20 cellular contexts compared by ENCODE assay signal in genomic region chr11:119297938-119298337, GRCh38. TPM values are rescaled to one million over a fixed set of nuclear protein-coding genes. Genes with fewer than 3 reads are reported as not detected.
DNase-seq lines count a peak whose midpoint lies in the region; ATAC-seq and TF ChIP-seq lines count a peak whose summit lies in the region.
"Had no signal": no experiment of that assay in that cellular context is flagged by ENCODE, and none has a peak within 500 bp of the region (broad histone marks: within the 10 kb centered on the region; RNA-seq: fewer than 3 reads in every experiment).

No MANE protein-coding gene starts in this region.

- H3K36me3 ChIP-seq in left ventricle myocardium inferior (peaks cover 57% of the 10 kb centered on the region), esophagus muscularis mucosa (peaks cover 11 to 61% (median 40%) of the 10 kb centered on the region in 4 donors), subcutaneous abdominal adipose tissue (ENCODE audit: control insufficient read depth in 5 of 5, insufficient read depth in 5 of 5, low read length in 5 of 5) (peaks cover 14 to 66% (median 51%) of the 10 kb centered on the region in 5 donors)

- DNase-seq in left ventricle myocardium inferior (no peak), Right ventricle myocardium inferior (ENCODE audit: missing footprints) (no peak), esophagus muscularis mucosa (ENCODE audit: extremely low spot score) (no peak), NCI-H2029 treated with DMSO at 0.1 percent for 48 hours (lab: John Stamatoyannopoulos, UW) (no peak)
- no peak for DNase-seq in activated CD4-positive, alpha-beta T cell treated with anti-CD3 and anti-CD28 coated beads, Interleukin-2, amount 50 U/mL, for 4 hours
- no peak for DNase-seq in T-helper 2 cell treated with Interferon-gamma antibody and Interleukin-4, amounts not matched to agents 5 μg/mL and 100 μg/mL, for 36 hours (ENCODE audit: low spot score)
- DNase-seq: DND-41; GDM1; GOT3; NCI-H187 treated with DMSO at 0.1 percent for 48 hours; NCI-H2171; NCI-H446 treated with DMSO at 0.1 percent for 48 hours; NK-92 treated with Interleukin-12 subunit alpha and Interleukin-12 subunit beta, amount 100 ng/mL, for 24 hours had no signal

- peaks cover 41% of the 10 kb centered on the region for H3K4me1 ChIP-seq in left ventricle myocardium inferior
- H3K4me1 ChIP-seq in esophagus muscularis mucosa, result peaks cover 22 to 53% (median 52%) of the 10 kb centered on the region in 4 donors
- peaks cover 5 to 66% (median 40%) of the 10 kb centered on the region in 5 donors for H3K4me1 ChIP-seq in subcutaneous abdominal adipose tissue (ENCODE audit: control insufficient read depth in 5 of 5, insufficient read depth in 5 of 5, low read length in 5 of 5)
- H3K4me1 ChIP-seq: A549 had no signal

- TF ChIP-seq EP300 in esophagus muscularis mucosa (IDR thresholded peaks at IDR 0.05), result no peak

- intact Hi-C loops in left ventricle myocardium inferior (cut with micrococcal nuclease) (no loop called here), Right ventricle myocardium inferior (cut with DNase I) (no loop called here), esophagus muscularis mucosa (cut with DNase I) (no loop called here)

- H3K4me3 Mint-ChIP-seq in nephron, result peak overlapping the region in 1 of 3 experiments; percentile 4
- H3K4me3 Mint-ChIP-seq in T-helper 2 cell treated with Interferon-gamma antibody and Interleukin-4, amounts not matched to agents 5 μg/mL and 100 μg/mL, for 36 hours, result no peak overlapping the region

- TF ChIP-seq CTCF in left ventricle myocardium inferior (IDR thresholded peaks at IDR 0.05; ENCODE audit: borderline replicate concordance) (no peak), esophagus muscularis mucosa (IDR thresholded peaks at IDR 0.05) (no peak), nephron (IDR thresholded peaks at IDR 0.05; ENCODE audit: unreplicated experiment in 3 of 3) (no peak)

- H3K9me3 ChIP-seq in left ventricle myocardium inferior (replicated peaks) (no peaks in the 10 kb centered on the region), esophagus muscularis mucosa (no peaks in the 10 kb centered on the region), subcutaneous abdominal adipose tissue (ENCODE audit: control insufficient read depth in 5 of 5, low read length in 5 of 5) (no peaks in the 10 kb centered on the region)
- H3K9me3 ChIP-seq: A549 had no signal

- peaks cover 57% of the 10 kb centered on the region for H3K4me1 Mint-ChIP-seq in nephron
- H3K4me1 Mint-ChIP-seq in T-helper 2 cell treated with Interferon-gamma antibody and Interleukin-4, amounts not matched to agents 5 μg/mL and 100 μg/mL, for 36 hours (ENCODE audit: low read depth), result no peaks in the 10 kb centered on the region

- H3K27me3 ChIP-seq in left ventricle myocardium inferior (ENCODE audit: low read depth) (no peaks in the 10 kb centered on the region), esophagus muscularis mucosa (no peaks in the 10 kb centered on the region), subcutaneous abdominal adipose tissue (ENCODE audit: control insufficient read depth in 5 of 5, insufficient read depth in 4 of 5, low read length in 5 of 5) (no peaks in the 10 kb centered on the region)

- no peak for TF ChIP-seq POLR2A in esophagus muscularis mucosa (IDR thresholded peaks at IDR 0.05; ENCODE audit: low read depth)

- no peak for ATAC-seq in Right ventricle myocardium inferior
- ATAC-seq: A549, GM12878, K562 had no signal

- peak overlapping the region; percentile 81 for H3K27ac ChIP-seq in left ventricle myocardium inferior (replicated peaks)
- peak overlapping the region; percentile 74 to 98 (median 77) for H3K27ac ChIP-seq in esophagus muscularis mucosa (replicated peaks in 1 of 4)
- peak overlapping the region; percentile 79 for H3K27ac ChIP-seq in subcutaneous abdominal adipose tissue (ENCODE audit: low read depth, low read length)
- H3K27ac ChIP-seq: A549 had no signal

- WGBS in esophagus muscularis mucosa, result 65% methylated on average over 3 of the region's 3 CpGs

- peak overlapping the region; percentile 76 to 95 (median 93) for H3K27ac Mint-ChIP-seq in nephron
- no peak overlapping the region for H3K27ac Mint-ChIP-seq in T-helper 2 cell treated with Interferon-gamma antibody and Interleukin-4, amounts not matched to agents 5 μg/mL and 100 μg/mL, for 36 hours

- no peak overlapping the region for H3K9ac ChIP-seq in subcutaneous abdominal adipose tissue (ENCODE audit: low read length in 5 of 5)

- no peaks in the 10 kb centered on the region for H3K27me3 Mint-ChIP-seq in nephron (ENCODE audit: low read depth)
- no peaks in the 10 kb centered on the region for H3K27me3 Mint-ChIP-seq in T-helper 2 cell treated with Interferon-gamma antibody and Interleukin-4, amounts not matched to agents 5 μg/mL and 100 μg/mL, for 36 hours (ENCODE audit: low read depth)

- peaks cover 66% of the 10 kb centered on the region for H3K36me3 Mint-ChIP-seq in nephron (ENCODE audit: low read depth)
- peaks cover 54% of the 10 kb centered on the region for H3K36me3 Mint-ChIP-seq in T-helper 2 cell treated with Interferon-gamma antibody and Interleukin-4, amounts not matched to agents 5 μg/mL and 100 μg/mL, for 36 hours (ENCODE audit: low read depth)

- H3K9me3 Mint-ChIP-seq in nephron, result no peaks in the 10 kb centered on the region
- no peaks in the 10 kb centered on the region for H3K9me3 Mint-ChIP-seq in T-helper 2 cell treated with Interferon-gamma antibody and Interleukin-4, amounts not matched to agents 5 μg/mL and 100 μg/mL, for 36 hours

- H3K4me3 ChIP-seq in left ventricle myocardium inferior, result no peak overlapping the region
- no peak overlapping the region for H3K4me3 ChIP-seq in esophagus muscularis mucosa
- H3K4me3 ChIP-seq in subcutaneous abdominal adipose tissue (ENCODE audit: low read depth in 1 of 5, low read length in 5 of 5), result no peak overlapping the region
- H3K4me3 ChIP-seq: A549, GM12878, K562 had no signal

RNA-seq across cellular contexts. Expression of gene MCAM, which starts 19.0 kb away (rescaled TPM):
- 59.2 TPM for total RNA-seq in left ventricle myocardium inferior
- 68.7 TPM for total RNA-seq in Right ventricle myocardium inferior
- total RNA-seq in esophagus muscularis mucosa, result 1,000 to 10,000 TPM in 1 of 4 donors, 100 to 1,000 TPM in 3; 607 to 1,312 (median 805) TPM

RNA-seq across cellular contexts. Expression of gene RNF26, which starts 36.4 kb away (rescaled TPM):
- 14.0 TPM for total RNA-seq in left ventricle myocardium inferior
- 13.1 TPM for total RNA-seq in Right ventricle myocardium inferior
- total RNA-seq in esophagus muscularis mucosa, result 10 to 100 TPM; 14.2 to 33.2 (median 20.9) TPM

RNA-seq across cellular contexts. Expression of gene C1QTNF5, which starts 42.7 kb away (rescaled TPM):
- total RNA-seq in left ventricle myocardium inferior (14.4 TPM), Right ventricle myocardium inferior (17.5 TPM), esophagus muscularis mucosa (10 to 100 TPM; 23.7 to 74.3 (median 51.6) TPM)
- total RNA-seq: GM12878, OCI-LY7 had no signal

RNA-seq across cellular contexts. Expression of gene MFRP, which starts 48.6 kb away (rescaled TPM):
- not detected for total RNA-seq in left ventricle myocardium inferior
- not detected for total RNA-seq in Right ventricle myocardium inferior
- under 1 TPM in 1 of 4 donors, not detected in 3; 0.11 TPM for total RNA-seq in esophagus muscularis mucosa
- total RNA-seq: GM12878, K562, OCI-LY7, RPMI7951 had no signal
